ENCODE assay signal across 1 cellular context in the genomic region with DNA sequence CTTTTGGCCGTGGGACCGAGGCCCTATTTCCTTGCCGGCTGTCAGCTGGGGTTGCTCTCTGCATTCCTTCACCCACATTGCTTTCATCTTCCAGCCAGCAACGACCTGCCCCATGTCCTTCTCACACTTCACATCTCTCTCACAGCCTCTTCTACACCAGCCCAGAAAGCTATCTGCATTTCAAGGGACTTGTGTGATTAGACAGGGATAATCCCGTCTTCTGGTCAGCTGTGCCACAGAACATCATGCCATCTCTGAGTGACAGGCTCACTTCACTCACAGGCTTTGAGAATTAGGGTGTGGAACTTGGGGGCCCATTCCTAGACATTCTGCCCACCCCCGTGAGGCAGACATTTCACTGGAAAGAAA.
TF ChIP-seq lines count a peak whose summit lies in the region.

No MANE protein-coding gene starts in this region.

TF ChIP-seq in IMR-90, 13 proteins besides CTCF, POLR2A, EP300 and RAD21 (continued from another document):
- TF ChIP-seq MXI1 (IDR thresholded peaks at IDR 0.05; ENCODE audit: borderline replicate concordance, low read depth, low read length) (no peak), CEBPB (IDR thresholded peaks at IDR 0.05; ENCODE audit: low read depth, low read length) (no peak), MAFK (IDR thresholded peaks at IDR 0.05; ENCODE audit: low read depth, low read length) (no peak), RFX5 (IDR thresholded peaks at IDR 0.05; ENCODE audit: low read depth, low read length) (no peak), MAZ (IDR thresholded peaks at IDR 0.05; ENCODE audit: borderline replicate concordance, low read depth, low read length) (no peak)
- TF ChIP-seq, protein P1, sequence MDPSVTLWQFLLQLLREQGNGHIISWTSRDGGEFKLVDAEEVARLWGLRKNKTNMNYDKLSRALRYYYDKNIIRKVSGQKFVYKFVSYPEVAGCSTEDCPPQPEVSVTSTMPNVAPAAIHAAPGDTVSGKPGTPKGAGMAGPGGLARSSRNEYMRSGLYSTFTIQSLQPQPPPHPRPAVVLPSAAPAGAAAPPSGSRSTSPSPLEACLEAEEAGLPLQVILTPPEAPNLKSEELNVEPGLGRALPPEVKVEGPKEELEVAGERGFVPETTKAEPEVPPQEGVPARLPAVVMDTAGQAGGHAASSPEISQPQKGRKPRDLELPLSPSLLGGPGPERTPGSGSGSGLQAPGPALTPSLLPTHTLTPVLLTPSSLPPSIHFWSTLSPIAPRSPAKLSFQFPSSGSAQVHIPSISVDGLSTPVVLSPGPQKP (IDR thresholded peaks at IDR 0.05; ENCODE audit: borderline replicate concordance, low read depth, low read length): no peak
TF ChIP-seq in IMR-90: peak in this region for 0.
